In the genomic region with DNA sequence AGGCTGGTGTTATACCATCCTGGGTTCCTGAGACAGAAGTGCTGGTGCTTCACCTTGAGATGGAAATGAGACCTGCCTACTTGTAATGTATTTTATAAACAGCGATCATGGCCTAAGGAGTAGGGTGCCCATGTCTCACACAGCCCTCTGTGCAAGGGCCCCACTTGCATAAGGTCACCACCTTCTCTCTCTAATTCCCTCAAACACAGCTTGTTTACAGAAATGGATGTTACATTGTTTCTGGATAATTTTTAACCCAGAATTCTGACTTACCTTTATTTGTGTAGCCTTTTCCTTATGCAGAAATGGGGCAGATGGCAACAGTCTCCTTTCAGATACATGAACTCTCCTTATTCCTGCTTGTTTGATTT, we compare ENCODE assay signal across 1 cellular context.
TF ChIP-seq lines count a peak whose summit lies in the region.

No MANE protein-coding gene starts in this region.

TF ChIP-seq in H1, 55 proteins besides CTCF, POLR2A, EP300 and RAD21 (continued from another document):
- no peak for TF ChIP-seq USF2 (IDR thresholded peaks at IDR 0.05; ENCODE audit: low read length)
- TF ChIP-seq CBX8 (IDR thresholded peaks at IDR 0.05; ENCODE audit: borderline replicate concordance, low read depth, low read length), result no peak
- no peak for TF ChIP-seq EZH2 (IDR thresholded peaks at IDR 0.05; ENCODE audit: low read depth, low read length, severe bottlenecking)
- TF ChIP-seq TBP (IDR thresholded peaks at IDR 0.05; ENCODE audit: low read depth, low read length), result no peak
- no peak for TF ChIP-seq BACH1 (IDR thresholded peaks at IDR 0.05; ENCODE audit: low read length)
- TF ChIP-seq JUN (IDR thresholded peaks at IDR 0.05; ENCODE audit: low read depth, low read length), result no peak
- TF ChIP-seq TEAD4 (IDR thresholded peaks at IDR 0.05; ENCODE audit: low read depth, low read length), result no peak
- no peak for TF ChIP-seq SIN3A (conservative IDR thresholded peaks at IDR 0.05 in 1 of 2, IDR thresholded peaks at IDR 0.05 in 1 of 2; ENCODE audit: low read depth in 1 of 2, low read length in 2 of 2)
- TF ChIP-seq CBX5 (IDR thresholded peaks at IDR 0.05; ENCODE audit: low read depth, low read length), result no peak
- TF ChIP-seq RNF2 (IDR thresholded peaks at IDR 0.05; ENCODE audit: borderline replicate concordance, low read depth, low read length, missing control alignments, poor library complexity, severe bottlenecking), result no peak
- no peak for TF ChIP-seq TCF12 (IDR thresholded peaks at IDR 0.05; ENCODE audit: low read depth, low read length)
- TF ChIP-seq SP1 (IDR thresholded peaks at IDR 0.05; ENCODE audit: low read depth, low read length), result no peak
- TF ChIP-seq BRCA1 (IDR thresholded peaks at IDR 0.05; ENCODE audit: low read depth, low read length), result no peak
- no peak for TF ChIP-seq KDM5A (IDR thresholded peaks at IDR 0.05; ENCODE audit: low read length)
- TF ChIP-seq, protein P1, sequence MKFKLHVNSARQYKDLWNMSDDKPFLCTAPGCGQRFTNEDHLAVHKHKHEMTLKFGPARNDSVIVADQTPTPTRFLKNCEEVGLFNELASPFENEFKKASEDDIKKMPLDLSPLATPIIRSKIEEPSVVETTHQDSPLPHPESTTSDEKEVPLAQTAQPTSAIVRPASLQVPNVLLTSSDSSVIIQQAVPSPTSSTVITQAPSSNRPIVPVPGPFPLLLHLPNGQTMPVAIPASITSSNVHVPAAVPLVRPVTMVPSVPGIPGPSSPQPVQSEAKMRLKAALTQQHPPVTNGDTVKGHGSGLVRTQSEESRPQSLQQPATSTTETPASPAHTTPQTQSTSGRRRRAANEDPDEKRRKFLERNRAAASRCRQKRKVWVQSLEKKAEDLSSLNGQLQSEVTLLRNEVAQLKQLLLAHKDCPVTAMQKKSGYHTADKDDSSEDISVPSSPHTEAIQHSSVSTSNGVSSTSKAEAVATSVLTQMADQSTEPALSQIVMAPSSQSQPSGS (IDR thresholded peaks at IDR 0.05; ENCODE audit: low read length), result no peak
